In genomic region chr12:112305951-112306350, GRCh38 we compare ENCODE assay signal across 17 cellular contexts.
"Had no signal": no experiment of that assay in that cellular context is flagged by ENCODE, and none has a peak within 500 bp of the region (broad histone marks: within the 10 kb centered on the region; RNA-seq: fewer than 3 reads in every experiment).

No MANE protein-coding gene starts in this region.

- H3K27ac ChIP-seq: esophagus squamous epithelium, heart right ventricle, thoracic aorta, upper lobe of left lung had no signal

- H3K27me3 ChIP-seq: esophagus squamous epithelium, heart right ventricle, upper lobe of left lung had no signal

- H3K4me3 ChIP-seq: esophagus squamous epithelium, heart right ventricle, smooth muscle cell, thoracic aorta, upper lobe of left lung had no signal

- H3K4me2 ChIP-seq: smooth muscle cell had no signal

- H3K27me3 Mint-ChIP-seq: dendritic cell treated with granulocyte-macrophage colony-stimulating factor and Interleukin-4, amounts not matched to agents 40 ng/mL and 50 ng/mL, for 4 days; naive B cell had no signal

- H3K9me3 ChIP-seq: esophagus squamous epithelium, heart right ventricle, thoracic aorta, upper lobe of left lung had no signal

- H3K9me3 Mint-ChIP-seq: dendritic cell treated with granulocyte-macrophage colony-stimulating factor and Interleukin-4, amounts not matched to agents 40 ng/mL and 50 ng/mL, for 4 days; immature natural killer cell; naive B cell; T-helper 1 cell treated with Interleukin-12 subunit alpha and Interleukin-12 subunit beta and Interleukin-4 antibody, amounts not matched to agents 30 μg/mL and 1 μg/mL, for 36 hours had no signal

- DNase-seq: activated CD4-positive, alpha-beta T cell treated with anti-CD3 and anti-CD28 coated beads, Interleukin-2, amount 50 U/mL, for 48 hours; activated naive CD4-positive, alpha-beta T cell treated with Interleukin-2 at 50 U/mL for 16 hours; cerebellar nuclear complex; effector CD8-positive, alpha-beta T cell; esophagus squamous epithelium; heart right ventricle; immature natural killer cell; kidney glomerular epithelial cell; left ventricle myocardium superior; naive B cell; stimulated activated CD4-positive, alpha-beta T cell treated with anti-CD3 and anti-CD28 coated beads, Interleukin-4, amount 100 ng/mL, for 1 hour; upper lobe of left lung had no signal

- ATAC-seq: heart right ventricle, left ventricle myocardium superior, sciatic nerve had no signal

- H3K4me3 Mint-ChIP-seq: dendritic cell treated with granulocyte-macrophage colony-stimulating factor and Interleukin-4, amounts not matched to agents 40 ng/mL and 50 ng/mL, for 4 days; immature natural killer cell; naive B cell; T-helper 1 cell treated with Interleukin-12 subunit alpha and Interleukin-12 subunit beta and Interleukin-4 antibody, amounts not matched to agents 30 μg/mL and 1 μg/mL, for 36 hours had no signal

- H3K27ac Mint-ChIP-seq: dendritic cell treated with granulocyte-macrophage colony-stimulating factor and Interleukin-4, amounts not matched to agents 40 ng/mL and 50 ng/mL, for 4 days; T-helper 1 cell treated with Interleukin-12 subunit alpha and Interleukin-12 subunit beta and Interleukin-4 antibody, amounts not matched to agents 30 μg/mL and 1 μg/mL, for 36 hours had no signal
